In the genomic region with DNA sequence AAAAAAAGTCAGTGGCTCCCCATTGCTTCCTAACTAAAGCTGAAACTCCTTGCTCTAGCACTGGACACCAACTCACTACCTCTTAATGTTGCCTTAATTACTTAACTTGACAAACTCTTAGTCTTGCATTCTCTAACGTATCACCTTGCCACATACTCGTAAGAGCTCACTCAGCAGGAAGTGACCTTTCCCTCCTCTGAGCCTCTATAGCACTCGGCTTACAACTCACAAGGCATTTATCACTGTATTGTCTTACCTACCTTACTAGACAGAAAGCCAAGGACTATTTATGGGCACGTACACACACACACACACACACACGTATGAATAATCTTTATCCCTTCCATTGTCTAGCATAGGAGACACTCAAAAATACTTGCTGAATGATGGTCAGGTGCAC, we compare ENCODE assay signal across 1 cellular context.
TF ChIP-seq lines count a peak whose summit lies in the region.

No MANE protein-coding gene starts in this region.

TF ChIP-seq in IMR-90, 13 proteins besides CTCF, POLR2A, EP300 and RAD21:
- TF ChIP-seq FOS (IDR thresholded peaks at IDR 0.05; ENCODE audit: low read depth, low read length): no peak
- TF ChIP-seq, protein P1, sequence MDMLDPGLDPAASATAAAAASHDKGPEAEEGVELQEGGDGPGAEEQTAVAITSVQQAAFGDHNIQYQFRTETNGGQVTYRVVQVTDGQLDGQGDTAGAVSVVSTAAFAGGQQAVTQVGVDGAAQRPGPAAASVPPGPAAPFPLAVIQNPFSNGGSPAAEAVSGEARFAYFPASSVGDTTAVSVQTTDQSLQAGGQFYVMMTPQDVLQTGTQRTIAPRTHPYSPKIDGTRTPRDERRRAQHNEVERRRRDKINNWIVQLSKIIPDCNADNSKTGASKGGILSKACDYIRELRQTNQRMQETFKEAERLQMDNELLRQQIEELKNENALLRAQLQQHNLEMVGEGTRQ (IDR thresholded peaks at IDR 0.05; ENCODE audit: low read depth, low read length): no peak
- TF ChIP-seq, protein P2, sequence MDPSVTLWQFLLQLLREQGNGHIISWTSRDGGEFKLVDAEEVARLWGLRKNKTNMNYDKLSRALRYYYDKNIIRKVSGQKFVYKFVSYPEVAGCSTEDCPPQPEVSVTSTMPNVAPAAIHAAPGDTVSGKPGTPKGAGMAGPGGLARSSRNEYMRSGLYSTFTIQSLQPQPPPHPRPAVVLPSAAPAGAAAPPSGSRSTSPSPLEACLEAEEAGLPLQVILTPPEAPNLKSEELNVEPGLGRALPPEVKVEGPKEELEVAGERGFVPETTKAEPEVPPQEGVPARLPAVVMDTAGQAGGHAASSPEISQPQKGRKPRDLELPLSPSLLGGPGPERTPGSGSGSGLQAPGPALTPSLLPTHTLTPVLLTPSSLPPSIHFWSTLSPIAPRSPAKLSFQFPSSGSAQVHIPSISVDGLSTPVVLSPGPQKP (IDR thresholded peaks at IDR 0.05; ENCODE audit: borderline replicate concordance, low read depth, low read length): no peak
- TF ChIP-seq CEBPB (IDR thresholded peaks at IDR 0.05; ENCODE audit: low read depth, low read length): no peak
- TF ChIP-seq MAFK (IDR thresholded peaks at IDR 0.05; ENCODE audit: low read depth, low read length): no peak
- TF ChIP-seq RCOR1 (IDR thresholded peaks at IDR 0.05; ENCODE audit: insufficient replicate concordance, low read length): no peak
- TF ChIP-seq MXI1 (IDR thresholded peaks at IDR 0.05; ENCODE audit: borderline replicate concordance, low read depth, low read length): no peak
TF ChIP-seq in IMR-90: peak in this region for 0.
